1 cellular context compared by ENCODE assay signal in the genomic region with DNA sequence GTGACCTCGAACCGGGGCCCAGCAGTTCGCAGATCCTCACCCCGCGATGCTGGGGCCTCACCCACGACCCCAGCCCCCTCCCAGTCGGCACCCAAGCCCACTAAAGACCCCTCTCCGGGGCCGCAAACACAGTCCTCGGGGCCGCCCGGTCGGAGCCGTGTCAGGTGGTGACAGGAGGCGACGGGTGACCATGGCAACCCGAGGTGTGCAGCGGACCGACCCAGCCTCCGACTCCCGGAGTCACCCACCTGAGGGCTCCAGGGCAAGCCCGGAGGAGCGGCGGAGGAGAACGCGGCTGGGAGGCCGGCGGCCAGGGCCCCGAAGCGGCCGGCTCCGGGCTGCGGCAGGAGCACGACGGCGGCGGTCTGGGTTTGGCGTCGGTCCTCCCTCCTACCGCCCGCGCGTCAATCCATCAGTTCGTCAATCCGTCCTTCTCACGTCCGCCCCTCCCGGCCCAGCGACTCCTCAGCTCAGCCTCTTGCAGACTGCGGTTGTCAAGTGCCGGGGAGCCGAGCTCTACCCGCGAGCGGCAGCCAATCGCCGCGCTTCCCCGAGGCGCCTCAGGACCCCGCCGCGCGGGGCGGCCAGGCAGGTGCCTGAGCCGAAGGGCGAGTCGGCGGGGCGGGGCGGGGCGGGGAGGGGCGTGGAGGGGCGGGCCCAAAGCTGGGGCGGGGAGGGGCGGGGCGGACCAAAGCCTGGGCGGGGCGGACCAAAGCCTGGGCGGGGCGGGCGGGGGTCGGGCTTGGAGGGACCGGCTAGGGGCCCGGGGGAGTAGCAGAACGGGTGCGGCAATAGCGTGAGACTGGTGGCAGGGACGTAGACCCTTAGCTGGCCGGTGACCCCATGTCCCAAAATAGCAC.
TF ChIP-seq lines count a peak whose summit lies in the region.

A gene (minus strand): TSS at position 489 of the 860 bp plus-strand sequence. CDS start 18,590 bp downstream, outside the sequence.

TF ChIP-seq in K562, 482 proteins besides CTCF, POLR2A, EP300 and RAD21 (continued from another document and continues in another):
- TF ChIP-seq, protein P1, sequence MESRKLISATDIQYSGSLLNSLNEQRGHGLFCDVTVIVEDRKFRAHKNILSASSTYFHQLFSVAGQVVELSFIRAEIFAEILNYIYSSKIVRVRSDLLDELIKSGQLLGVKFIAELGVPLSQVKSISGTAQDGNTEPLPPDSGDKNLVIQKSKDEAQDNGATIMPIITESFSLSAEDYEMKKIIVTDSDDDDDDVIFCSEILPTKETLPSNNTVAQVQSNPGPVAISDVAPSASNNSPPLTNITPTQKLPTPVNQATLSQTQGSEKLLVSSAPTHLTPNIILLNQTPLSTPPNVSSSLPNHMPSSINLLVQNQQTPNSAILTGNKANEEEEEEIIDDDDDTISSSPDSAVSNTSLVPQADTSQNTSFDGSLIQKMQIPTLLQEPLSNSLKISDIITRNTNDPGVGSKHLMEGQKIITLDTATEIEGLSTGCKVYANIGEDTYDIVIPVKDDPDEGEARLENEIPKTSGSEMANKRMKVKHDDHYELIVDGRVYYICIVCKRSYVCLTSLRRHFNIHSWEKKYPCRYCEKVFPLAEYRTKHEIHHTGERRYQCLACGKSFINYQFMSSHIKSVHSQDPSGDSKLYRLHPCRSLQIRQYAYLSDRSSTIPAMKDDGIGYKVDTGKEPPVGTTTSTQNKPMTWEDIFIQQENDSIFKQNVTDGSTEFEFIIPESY (CRISPR knock-in tag; IDR thresholded peaks at IDR 0.05): peak; percentile 50; the same call in 1 of the 2 replicates
- TF ChIP-seq ARID2 (IDR thresholded peaks at IDR 0.05) (no peak), NONO (IDR thresholded peaks at IDR 0.05; ENCODE audit: low read depth in 2 of 2, low read length in 1 of 2) (peak; percentile 50 to 89; a peak in 3 of 4 replicates), KDM4B (IDR thresholded peaks at IDR 0.05; ENCODE audit: borderline replicate concordance in 2 of 2, low read depth in 1 of 2) (no peak; a peak in 1 of 4 replicates), ZNF445 (CRISPR knock-in tag; IDR thresholded peaks at IDR 0.05; ENCODE audit: low read depth) (no peak), ELF1 (tag; IDR thresholded peaks at IDR 0.05) (no peak), ZNF347 (CRISPR knock-in tag; IDR thresholded peaks at IDR 0.05; ENCODE audit: low read depth) (no peak), HMGN3 (IDR thresholded peaks at IDR 0.05; ENCODE audit: borderline replicate concordance, extremely low read depth, insufficient read length, low read depth, low read length) (peak; percentile 78), CXXC5 (CRISPR knock-in tag; IDR thresholded peaks at IDR 0.05) (peak; percentile 94), ZKSCAN3 (CRISPR knock-in tag; IDR thresholded peaks at IDR 0.05) (no peak), ATF7 (IDR thresholded peaks at IDR 0.05) (peak; percentile 64; the same call in 1 of the 2 replicates), ZNF316 (IDR thresholded peaks at IDR 0.05) (no peak), KLF1 (tag; IDR thresholded peaks at IDR 0.05) (peak; percentile 77), SOX6 (IDR thresholded peaks at IDR 0.05) (peak; percentile 62; the same call in 1 of the 2 replicates), NFIX (CRISPR knock-in tag; IDR thresholded peaks at IDR 0.05; ENCODE audit: low read depth) (no peak), ETS2 (tag; IDR thresholded peaks at IDR 0.05; ENCODE audit: borderline replicate concordance, poor library complexity, severe bottlenecking) (no peak), GATA2 (CRISPR knock-in tag; IDR thresholded peaks at IDR 0.05) (no peak), ZNF239 (CRISPR knock-in tag; IDR thresholded peaks at IDR 0.05) (no peak), KLF10 (CRISPR knock-in tag; IDR thresholded peaks at IDR 0.05) (no peak), HMG20B (CRISPR knock-in tag; IDR thresholded peaks at IDR 0.05) (no peak)
- TF ChIP-seq, protein P2, sequence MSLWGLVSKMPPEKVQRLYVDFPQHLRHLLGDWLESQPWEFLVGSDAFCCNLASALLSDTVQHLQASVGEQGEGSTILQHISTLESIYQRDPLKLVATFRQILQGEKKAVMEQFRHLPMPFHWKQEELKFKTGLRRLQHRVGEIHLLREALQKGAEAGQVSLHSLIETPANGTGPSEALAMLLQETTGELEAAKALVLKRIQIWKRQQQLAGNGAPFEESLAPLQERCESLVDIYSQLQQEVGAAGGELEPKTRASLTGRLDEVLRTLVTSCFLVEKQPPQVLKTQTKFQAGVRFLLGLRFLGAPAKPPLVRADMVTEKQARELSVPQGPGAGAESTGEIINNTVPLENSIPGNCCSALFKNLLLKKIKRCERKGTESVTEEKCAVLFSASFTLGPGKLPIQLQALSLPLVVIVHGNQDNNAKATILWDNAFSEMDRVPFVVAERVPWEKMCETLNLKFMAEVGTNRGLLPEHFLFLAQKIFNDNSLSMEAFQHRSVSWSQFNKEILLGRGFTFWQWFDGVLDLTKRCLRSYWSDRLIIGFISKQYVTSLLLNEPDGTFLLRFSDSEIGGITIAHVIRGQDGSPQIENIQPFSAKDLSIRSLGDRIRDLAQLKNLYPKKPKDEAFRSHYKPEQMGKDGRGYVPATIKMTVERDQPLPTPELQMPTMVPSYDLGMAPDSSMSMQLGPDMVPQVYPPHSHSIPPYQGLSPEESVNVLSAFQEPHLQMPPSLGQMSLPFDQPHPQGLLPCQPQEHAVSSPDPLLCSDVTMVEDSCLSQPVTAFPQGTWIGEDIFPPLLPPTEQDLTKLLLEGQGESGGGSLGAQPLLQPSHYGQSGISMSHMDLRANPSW (CRISPR knock-in tag; IDR thresholded peaks at IDR 0.05): no peak
- TF ChIP-seq, protein P3, sequence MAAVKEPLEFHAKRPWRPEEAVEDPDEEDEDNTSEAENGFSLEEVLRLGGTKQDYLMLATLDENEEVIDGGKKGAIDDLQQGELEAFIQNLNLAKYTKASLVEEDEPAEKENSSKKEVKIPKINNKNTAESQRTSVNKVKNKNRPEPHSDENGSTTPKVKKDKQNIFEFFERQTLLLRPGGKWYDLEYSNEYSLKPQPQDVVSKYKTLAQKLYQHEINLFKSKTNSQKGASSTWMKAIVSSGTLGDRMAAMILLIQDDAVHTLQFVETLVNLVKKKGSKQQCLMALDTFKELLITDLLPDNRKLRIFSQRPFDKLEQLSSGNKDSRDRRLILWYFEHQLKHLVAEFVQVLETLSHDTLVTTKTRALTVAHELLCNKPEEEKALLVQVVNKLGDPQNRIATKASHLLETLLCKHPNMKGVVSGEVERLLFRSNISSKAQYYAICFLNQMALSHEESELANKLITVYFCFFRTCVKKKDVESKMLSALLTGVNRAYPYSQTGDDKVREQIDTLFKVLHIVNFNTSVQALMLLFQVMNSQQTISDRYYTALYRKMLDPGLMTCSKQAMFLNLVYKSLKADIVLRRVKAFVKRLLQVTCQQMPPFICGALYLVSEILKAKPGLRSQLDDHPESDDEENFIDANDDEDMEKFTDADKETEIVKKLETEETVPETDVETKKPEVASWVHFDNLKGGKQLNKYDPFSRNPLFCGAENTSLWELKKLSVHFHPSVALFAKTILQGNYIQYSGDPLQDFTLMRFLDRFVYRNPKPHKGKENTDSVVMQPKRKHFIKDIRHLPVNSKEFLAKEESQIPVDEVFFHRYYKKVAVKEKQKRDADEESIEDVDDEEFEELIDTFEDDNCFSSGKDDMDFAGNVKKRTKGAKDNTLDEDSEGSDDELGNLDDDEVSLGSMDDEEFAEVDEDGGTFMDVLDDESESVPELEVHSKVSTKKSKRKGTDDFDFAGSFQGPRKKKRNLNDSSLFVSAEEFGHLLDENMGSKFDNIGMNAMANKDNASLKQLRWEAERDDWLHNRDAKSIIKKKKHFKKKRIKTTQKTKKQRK (IDR thresholded peaks at IDR 0.05; ENCODE audit: borderline replicate concordance, low read depth, low read length): no peak
- TF ChIP-seq, protein P4, sequence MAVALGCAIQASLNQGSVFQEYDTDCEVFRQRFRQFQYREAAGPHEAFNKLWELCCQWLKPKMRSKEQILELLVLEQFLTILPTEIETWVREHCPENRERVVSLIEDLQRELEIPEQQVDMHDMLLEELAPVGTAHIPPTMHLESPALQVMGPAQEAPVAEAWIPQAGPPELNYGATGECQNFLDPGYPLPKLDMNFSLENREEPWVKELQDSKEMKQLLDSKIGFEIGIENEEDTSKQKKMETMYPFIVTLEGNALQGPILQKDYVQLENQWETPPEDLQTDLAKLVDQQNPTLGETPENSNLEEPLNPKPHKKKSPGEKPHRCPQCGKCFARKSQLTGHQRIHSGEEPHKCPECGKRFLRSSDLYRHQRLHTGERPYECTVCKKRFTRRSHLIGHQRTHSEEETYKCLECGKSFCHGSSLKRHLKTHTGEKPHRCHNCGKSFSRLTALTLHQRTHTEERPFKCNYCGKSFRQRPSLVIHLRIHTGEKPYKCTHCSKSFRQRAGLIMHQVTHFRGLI (CRISPR knock-in tag; IDR thresholded peaks at IDR 0.05): no peak
- TF ChIP-seq, protein P5, sequence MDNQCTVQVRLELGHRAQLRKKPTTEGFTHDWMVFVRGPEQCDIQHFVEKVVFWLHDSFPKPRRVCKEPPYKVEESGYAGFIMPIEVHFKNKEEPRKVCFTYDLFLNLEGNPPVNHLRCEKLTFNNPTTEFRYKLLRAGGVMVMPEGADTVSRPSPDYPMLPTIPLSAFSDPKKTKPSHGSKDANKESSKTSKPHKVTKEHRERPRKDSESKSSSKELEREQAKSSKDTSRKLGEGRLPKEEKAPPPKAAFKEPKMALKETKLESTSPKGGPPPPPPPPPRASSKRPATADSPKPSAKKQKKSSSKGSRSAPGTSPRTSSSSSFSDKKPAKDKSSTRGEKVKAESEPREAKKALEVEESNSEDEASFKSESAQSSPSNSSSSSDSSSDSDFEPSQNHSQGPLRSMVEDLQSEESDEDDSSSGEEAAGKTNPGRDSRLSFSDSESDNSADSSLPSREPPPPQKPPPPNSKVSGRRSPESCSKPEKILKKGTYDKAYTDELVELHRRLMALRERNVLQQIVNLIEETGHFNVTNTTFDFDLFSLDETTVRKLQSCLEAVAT (IDR thresholded peaks at IDR 0.05): peak in 1 of 2 experiments; percentile 99; a peak in 2 of 4 replicates
- TF ChIP-seq, protein P6, sequence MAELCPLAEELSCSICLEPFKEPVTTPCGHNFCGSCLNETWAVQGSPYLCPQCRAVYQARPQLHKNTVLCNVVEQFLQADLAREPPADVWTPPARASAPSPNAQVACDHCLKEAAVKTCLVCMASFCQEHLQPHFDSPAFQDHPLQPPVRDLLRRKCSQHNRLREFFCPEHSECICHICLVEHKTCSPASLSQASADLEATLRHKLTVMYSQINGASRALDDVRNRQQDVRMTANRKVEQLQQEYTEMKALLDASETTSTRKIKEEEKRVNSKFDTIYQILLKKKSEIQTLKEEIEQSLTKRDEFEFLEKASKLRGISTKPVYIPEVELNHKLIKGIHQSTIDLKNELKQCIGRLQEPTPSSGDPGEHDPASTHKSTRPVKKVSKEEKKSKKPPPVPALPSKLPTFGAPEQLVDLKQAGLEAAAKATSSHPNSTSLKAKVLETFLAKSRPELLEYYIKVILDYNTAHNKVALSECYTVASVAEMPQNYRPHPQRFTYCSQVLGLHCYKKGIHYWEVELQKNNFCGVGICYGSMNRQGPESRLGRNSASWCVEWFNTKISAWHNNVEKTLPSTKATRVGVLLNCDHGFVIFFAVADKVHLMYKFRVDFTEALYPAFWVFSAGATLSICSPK (IDR thresholded peaks at IDR 0.05; ENCODE audit: borderline replicate concordance): no peak
- TF ChIP-seq, protein P7, sequence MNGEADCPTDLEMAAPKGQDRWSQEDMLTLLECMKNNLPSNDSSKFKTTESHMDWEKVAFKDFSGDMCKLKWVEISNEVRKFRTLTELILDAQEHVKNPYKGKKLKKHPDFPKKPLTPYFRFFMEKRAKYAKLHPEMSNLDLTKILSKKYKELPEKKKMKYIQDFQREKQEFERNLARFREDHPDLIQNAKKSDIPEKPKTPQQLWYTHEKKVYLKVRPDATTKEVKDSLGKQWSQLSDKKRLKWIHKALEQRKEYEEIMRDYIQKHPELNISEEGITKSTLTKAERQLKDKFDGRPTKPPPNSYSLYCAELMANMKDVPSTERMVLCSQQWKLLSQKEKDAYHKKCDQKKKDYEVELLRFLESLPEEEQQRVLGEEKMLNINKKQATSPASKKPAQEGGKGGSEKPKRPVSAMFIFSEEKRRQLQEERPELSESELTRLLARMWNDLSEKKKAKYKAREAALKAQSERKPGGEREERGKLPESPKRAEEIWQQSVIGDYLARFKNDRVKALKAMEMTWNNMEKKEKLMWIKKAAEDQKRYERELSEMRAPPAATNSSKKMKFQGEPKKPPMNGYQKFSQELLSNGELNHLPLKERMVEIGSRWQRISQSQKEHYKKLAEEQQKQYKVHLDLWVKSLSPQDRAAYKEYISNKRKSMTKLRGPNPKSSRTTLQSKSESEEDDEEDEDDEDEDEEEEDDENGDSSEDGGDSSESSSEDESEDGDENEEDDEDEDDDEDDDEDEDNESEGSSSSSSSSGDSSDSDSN (IDR thresholded peaks at IDR 0.05; ENCODE audit: borderline replicate concordance in 1 of 2, low read depth in 2 of 2, low read length in 2 of 2): peak; percentile 76 to 89; a peak in 2 of 4 replicates
- TF ChIP-seq, protein P8, sequence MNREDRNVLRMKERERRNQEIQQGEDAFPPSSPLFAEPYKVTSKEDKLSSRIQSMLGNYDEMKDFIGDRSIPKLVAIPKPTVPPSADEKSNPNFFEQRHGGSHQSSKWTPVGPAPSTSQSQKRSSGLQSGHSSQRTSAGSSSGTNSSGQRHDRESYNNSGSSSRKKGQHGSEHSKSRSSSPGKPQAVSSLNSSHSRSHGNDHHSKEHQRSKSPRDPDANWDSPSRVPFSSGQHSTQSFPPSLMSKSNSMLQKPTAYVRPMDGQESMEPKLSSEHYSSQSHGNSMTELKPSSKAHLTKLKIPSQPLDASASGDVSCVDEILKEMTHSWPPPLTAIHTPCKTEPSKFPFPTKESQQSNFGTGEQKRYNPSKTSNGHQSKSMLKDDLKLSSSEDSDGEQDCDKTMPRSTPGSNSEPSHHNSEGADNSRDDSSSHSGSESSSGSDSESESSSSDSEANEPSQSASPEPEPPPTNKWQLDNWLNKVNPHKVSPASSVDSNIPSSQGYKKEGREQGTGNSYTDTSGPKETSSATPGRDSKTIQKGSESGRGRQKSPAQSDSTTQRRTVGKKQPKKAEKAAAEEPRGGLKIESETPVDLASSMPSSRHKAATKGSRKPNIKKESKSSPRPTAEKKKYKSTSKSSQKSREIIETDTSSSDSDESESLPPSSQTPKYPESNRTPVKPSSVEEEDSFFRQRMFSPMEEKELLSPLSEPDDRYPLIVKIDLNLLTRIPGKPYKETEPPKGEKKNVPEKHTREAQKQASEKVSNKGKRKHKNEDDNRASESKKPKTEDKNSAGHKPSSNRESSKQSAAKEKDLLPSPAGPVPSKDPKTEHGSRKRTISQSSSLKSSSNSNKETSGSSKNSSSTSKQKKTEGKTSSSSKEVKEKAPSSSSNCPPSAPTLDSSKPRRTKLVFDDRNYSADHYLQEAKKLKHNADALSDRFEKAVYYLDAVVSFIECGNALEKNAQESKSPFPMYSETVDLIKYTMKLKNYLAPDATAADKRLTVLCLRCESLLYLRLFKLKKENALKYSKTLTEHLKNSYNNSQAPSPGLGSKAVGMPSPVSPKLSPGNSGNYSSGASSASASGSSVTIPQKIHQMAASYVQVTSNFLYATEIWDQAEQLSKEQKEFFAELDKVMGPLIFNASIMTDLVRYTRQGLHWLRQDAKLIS (CRISPR knock-in tag; IDR thresholded peaks at IDR 0.05): 0 out of 2 replicates have a peak, but pooled peaks have one; percentile 70
- TF ChIP-seq, protein P9, sequence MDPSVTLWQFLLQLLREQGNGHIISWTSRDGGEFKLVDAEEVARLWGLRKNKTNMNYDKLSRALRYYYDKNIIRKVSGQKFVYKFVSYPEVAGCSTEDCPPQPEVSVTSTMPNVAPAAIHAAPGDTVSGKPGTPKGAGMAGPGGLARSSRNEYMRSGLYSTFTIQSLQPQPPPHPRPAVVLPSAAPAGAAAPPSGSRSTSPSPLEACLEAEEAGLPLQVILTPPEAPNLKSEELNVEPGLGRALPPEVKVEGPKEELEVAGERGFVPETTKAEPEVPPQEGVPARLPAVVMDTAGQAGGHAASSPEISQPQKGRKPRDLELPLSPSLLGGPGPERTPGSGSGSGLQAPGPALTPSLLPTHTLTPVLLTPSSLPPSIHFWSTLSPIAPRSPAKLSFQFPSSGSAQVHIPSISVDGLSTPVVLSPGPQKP (CRISPR knock-in tag; IDR thresholded peaks at IDR 0.05): no peak
